In the genomic region with DNA sequence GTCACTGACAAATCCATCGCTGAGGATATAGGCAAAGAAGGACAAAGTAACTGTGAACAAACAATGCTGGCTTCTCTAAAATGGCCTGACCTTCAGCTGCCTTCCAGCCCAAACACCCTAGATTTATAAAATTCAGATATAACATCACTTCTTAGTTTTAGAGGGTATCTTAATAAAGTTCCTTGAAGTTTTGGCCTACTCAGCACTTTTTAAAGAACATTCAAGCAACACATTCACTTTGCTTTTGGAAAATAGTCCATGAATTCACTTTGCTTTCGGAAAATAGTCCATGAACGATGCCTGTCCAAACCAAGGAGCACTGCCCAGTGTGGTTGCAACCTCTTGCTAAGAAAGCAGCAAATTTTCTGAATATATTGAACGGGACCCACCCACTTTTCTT, we compare ENCODE assay signal across 3 cellular contexts.
TF ChIP-seq lines count a peak whose summit lies in the region.

No MANE protein-coding gene starts in this region.

TF ChIP-seq in A549, 52 proteins besides CTCF, POLR2A, EP300 and RAD21:
- TF ChIP-seq MAFK (IDR thresholded peaks at IDR 0.05; ENCODE audit: partially characterized antibody) = peak; percentile 81
- TF ChIP-seq, protein P1, sequence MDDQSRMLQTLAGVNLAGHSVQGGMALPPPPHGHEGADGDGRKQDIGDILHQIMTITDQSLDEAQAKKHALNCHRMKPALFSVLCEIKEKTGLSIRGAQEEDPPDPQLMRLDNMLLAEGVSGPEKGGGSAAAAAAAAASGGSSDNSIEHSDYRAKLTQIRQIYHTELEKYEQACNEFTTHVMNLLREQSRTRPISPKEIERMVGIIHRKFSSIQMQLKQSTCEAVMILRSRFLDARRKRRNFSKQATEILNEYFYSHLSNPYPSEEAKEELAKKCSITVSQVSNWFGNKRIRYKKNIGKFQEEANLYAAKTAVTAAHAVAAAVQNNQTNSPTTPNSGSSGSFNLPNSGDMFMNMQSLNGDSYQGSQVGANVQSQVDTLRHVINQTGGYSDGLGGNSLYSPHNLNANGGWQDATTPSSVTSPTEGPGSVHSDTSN (IDR thresholded peaks at IDR 0.05) = no peak
TF ChIP-seq in A549: peak in this region for 1.

TF ChIP-seq in IMR-90, 13 proteins besides CTCF, POLR2A, EP300 and RAD21:
- TF ChIP-seq MAFK (IDR thresholded peaks at IDR 0.05; ENCODE audit: low read depth, low read length) (peak; percentile 94), CHD1 (IDR thresholded peaks at IDR 0.05; ENCODE audit: low read depth, low read length) (no peak), BHLHE40 (IDR thresholded peaks at IDR 0.05; ENCODE audit: low read depth, low read length) (no peak)
- TF ChIP-seq, protein P2, sequence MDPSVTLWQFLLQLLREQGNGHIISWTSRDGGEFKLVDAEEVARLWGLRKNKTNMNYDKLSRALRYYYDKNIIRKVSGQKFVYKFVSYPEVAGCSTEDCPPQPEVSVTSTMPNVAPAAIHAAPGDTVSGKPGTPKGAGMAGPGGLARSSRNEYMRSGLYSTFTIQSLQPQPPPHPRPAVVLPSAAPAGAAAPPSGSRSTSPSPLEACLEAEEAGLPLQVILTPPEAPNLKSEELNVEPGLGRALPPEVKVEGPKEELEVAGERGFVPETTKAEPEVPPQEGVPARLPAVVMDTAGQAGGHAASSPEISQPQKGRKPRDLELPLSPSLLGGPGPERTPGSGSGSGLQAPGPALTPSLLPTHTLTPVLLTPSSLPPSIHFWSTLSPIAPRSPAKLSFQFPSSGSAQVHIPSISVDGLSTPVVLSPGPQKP (IDR thresholded peaks at IDR 0.05; ENCODE audit: borderline replicate concordance, low read depth, low read length) = no peak

TF ChIP-seq in K562, 482 proteins besides CTCF, POLR2A, EP300 and RAD21:
- no peak for TF ChIP-seq CBX1 (IDR thresholded peaks at IDR 0.05; ENCODE audit: low read depth)
- TF ChIP-seq, protein P3, sequence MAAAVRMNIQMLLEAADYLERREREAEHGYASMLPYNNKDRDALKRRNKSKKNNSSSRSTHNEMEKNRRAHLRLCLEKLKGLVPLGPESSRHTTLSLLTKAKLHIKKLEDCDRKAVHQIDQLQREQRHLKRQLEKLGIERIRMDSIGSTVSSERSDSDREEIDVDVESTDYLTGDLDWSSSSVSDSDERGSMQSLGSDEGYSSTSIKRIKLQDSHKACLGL (CRISPR knock-in tag; IDR thresholded peaks at IDR 0.05; ENCODE audit: borderline replicate concordance, poor library complexity, severe bottlenecking) = no peak
- TF ChIP-seq MAFK (IDR thresholded peaks at IDR 0.05; ENCODE audit: low read length) = peak; percentile 73
- no peak for TF ChIP-seq NFE2L1 (tag; IDR thresholded peaks at IDR 0.05; ENCODE audit: borderline replicate concordance, low read depth)
- TF ChIP-seq MAFG (tag; conservative IDR thresholded peaks at IDR 0.05) = 0 out of 2 replicates have a peak, but pooled peaks have one; percentile 35
- TF ChIP-seq, protein P4, sequence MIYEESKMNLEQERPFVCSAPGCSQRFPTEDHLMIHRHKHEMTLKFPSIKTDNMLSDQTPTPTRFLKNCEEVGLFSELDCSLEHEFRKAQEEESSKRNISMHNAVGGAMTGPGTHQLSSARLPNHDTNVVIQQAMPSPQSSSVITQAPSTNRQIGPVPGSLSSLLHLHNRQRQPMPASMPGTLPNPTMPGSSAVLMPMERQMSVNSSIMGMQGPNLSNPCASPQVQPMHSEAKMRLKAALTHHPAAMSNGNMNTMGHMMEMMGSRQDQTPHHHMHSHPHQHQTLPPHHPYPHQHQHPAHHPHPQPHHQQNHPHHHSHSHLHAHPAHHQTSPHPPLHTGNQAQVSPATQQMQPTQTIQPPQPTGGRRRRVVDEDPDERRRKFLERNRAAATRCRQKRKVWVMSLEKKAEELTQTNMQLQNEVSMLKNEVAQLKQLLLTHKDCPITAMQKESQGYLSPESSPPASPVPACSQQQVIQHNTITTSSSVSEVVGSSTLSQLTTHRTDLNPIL (CRISPR knock-in tag; IDR thresholded peaks at IDR 0.05) = no peak
- TF ChIP-seq FOS (IDR thresholded peaks at IDR 0.05; ENCODE audit: extremely low read depth, insufficient read length) = no peak
- no peak for TF ChIP-seq ZBTB8A (IDR thresholded peaks at IDR 0.05; ENCODE audit: partially characterized antibody)
- TF ChIP-seq HEY1 (CRISPR knock-in tag; IDR thresholded peaks at IDR 0.05; ENCODE audit: borderline replicate concordance) = no peak
- TF ChIP-seq MAFF (IDR thresholded peaks at IDR 0.05; ENCODE audit: low read length) = peak; percentile 74
- no peak for TF ChIP-seq ZNF12 (CRISPR knock-in tag; IDR thresholded peaks at IDR 0.05)
- no peak for TF ChIP-seq MEF2A (IDR thresholded peaks at IDR 0.05; ENCODE audit: control insufficient read depth, low read depth, low read length)
- TF ChIP-seq, protein P5, sequence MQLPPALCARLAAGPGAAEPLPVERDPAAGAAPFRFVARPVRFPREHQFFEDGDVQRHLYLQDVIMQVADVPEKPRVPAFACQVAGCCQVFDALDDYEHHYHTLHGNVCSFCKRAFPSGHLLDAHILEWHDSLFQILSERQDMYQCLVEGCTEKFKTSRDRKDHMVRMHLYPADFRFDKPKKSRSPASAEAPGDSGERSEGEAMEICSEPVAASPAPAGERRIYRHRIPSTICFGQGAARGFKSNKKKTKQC (CRISPR knock-in tag; IDR thresholded peaks at IDR 0.05) = no peak
- TF ChIP-seq, protein P6, sequence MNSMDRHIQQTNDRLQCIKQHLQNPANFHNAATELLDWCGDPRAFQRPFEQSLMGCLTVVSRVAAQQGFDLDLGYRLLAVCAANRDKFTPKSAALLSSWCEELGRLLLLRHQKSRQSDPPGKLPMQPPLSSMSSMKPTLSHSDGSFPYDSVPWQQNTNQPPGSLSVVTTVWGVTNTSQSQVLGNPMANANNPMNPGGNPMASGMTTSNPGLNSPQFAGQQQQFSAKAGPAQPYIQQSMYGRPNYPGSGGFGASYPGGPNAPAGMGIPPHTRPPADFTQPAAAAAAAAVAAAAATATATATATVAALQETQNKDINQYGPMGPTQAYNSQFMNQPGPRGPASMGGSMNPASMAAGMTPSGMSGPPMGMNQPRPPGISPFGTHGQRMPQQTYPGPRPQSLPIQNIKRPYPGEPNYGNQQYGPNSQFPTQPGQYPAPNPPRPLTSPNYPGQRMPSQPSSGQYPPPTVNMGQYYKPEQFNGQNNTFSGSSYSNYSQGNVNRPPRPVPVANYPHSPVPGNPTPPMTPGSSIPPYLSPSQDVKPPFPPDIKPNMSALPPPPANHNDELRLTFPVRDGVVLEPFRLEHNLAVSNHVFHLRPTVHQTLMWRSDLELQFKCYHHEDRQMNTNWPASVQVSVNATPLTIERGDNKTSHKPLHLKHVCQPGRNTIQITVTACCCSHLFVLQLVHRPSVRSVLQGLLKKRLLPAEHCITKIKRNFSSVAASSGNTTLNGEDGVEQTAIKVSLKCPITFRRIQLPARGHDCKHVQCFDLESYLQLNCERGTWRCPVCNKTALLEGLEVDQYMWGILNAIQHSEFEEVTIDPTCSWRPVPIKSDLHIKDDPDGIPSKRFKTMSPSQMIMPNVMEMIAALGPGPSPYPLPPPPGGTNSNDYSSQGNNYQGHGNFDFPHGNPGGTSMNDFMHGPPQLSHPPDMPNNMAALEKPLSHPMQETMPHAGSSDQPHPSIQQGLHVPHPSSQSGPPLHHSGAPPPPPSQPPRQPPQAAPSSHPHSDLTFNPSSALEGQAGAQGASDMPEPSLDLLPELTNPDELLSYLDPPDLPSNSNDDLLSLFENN (IDR thresholded peaks at IDR 0.05; ENCODE audit: low read depth in 2 of 2, low read length in 2 of 2) = no peak
- TF ChIP-seq C11orf30 (IDR thresholded peaks at IDR 0.05; ENCODE audit: low read depth) = peak; percentile 32; the same call in 1 of the 2 replicates
- TF ChIP-seq ZNF589 (CRISPR knock-in tag; IDR thresholded peaks at IDR 0.05; ENCODE audit: low read depth) = no peak
- TF ChIP-seq TBP (optimal IDR thresholded peaks at IDR 0.05; ENCODE audit: low read depth, low read length) = no peak
- peak; percentile 70 for TF ChIP-seq ZNF316 (IDR thresholded peaks at IDR 0.05)
- TF ChIP-seq, protein P7, sequence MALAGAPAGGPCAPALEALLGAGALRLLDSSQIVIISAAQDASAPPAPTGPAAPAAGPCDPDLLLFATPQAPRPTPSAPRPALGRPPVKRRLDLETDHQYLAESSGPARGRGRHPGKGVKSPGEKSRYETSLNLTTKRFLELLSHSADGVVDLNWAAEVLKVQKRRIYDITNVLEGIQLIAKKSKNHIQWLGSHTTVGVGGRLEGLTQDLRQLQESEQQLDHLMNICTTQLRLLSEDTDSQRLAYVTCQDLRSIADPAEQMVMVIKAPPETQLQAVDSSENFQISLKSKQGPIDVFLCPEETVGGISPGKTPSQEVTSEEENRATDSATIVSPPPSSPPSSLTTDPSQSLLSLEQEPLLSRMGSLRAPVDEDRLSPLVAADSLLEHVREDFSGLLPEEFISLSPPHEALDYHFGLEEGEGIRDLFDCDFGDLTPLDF (CRISPR knock-in tag; IDR thresholded peaks at IDR 0.05) = no peak
